In the genomic region with DNA sequence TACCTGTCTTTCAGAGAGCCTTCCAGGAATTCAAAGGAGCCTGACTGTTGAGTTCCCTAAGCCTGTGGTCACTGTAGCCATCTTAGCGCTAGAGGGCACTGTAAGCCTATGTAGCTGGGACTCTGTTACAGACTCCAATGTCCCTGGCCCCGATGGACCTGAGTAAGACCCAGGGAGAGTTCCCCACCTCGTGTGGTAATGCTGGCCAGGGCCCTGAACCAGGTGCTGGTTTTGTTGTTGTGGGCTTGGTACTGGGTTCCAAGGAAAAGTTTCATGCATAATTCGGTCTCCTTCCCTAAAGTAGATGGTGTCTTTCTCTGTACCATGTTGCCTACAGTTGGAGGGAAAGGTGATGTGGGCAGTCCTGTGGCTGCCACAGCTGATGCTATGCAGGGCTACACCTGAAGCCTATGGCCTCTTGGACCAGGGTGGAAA, we compare ENCODE assay signal across 1 cellular context.
TF ChIP-seq lines count a peak whose summit lies in the region.

No MANE protein-coding gene starts in this region.

TF ChIP-seq in H1, 55 proteins besides CTCF, POLR2A, EP300 and RAD21 (continued from another document):
- TF ChIP-seq RBBP5 (IDR thresholded peaks at IDR 0.05; ENCODE audit: borderline replicate concordance, low read depth, low read length): no peak
- no peak for TF ChIP-seq SP2 (IDR thresholded peaks at IDR 0.05; ENCODE audit: low read length)
- no peak for TF ChIP-seq CHD2 (IDR thresholded peaks at IDR 0.05; ENCODE audit: low read length)
- no peak for TF ChIP-seq YY1 (IDR thresholded peaks at IDR 0.05; ENCODE audit: low read depth, low read length)
- TF ChIP-seq, protein P1, sequence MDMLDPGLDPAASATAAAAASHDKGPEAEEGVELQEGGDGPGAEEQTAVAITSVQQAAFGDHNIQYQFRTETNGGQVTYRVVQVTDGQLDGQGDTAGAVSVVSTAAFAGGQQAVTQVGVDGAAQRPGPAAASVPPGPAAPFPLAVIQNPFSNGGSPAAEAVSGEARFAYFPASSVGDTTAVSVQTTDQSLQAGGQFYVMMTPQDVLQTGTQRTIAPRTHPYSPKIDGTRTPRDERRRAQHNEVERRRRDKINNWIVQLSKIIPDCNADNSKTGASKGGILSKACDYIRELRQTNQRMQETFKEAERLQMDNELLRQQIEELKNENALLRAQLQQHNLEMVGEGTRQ (IDR thresholded peaks at IDR 0.05; ENCODE audit: low read length): no peak
- TF ChIP-seq ASH2L (IDR thresholded peaks at IDR 0.05; ENCODE audit: low read length): no peak
- no peak for TF ChIP-seq CHD1 (IDR thresholded peaks at IDR 0.05; ENCODE audit: low read depth, low read length)
- no peak for TF ChIP-seq BCL11A (IDR thresholded peaks at IDR 0.05; ENCODE audit: low read depth in 2 of 2, low read length in 2 of 2)
- no peak for TF ChIP-seq HDAC2 (IDR thresholded peaks at IDR 0.05; ENCODE audit: borderline replicate concordance in 1 of 2, low read depth in 2 of 2, low read length in 2 of 2)
- TF ChIP-seq POU5F1 (IDR thresholded peaks at IDR 0.05; ENCODE audit: low read depth, low read length): no peak
- no peak for TF ChIP-seq KDM4A (IDR thresholded peaks at IDR 0.05; ENCODE audit: low read depth, low read length, severe bottlenecking)
- no peak for TF ChIP-seq CTBP2 (IDR thresholded peaks at IDR 0.05; ENCODE audit: borderline replicate concordance, insufficient read depth, insufficient read length, low read length)
- TF ChIP-seq PHF8 (conservative IDR thresholded peaks at IDR 0.05; ENCODE audit: low read depth, low read length): no peak
- TF ChIP-seq SIRT6 (IDR thresholded peaks at IDR 0.05; ENCODE audit: low read length): no peak
- TF ChIP-seq POLR2AphosphoS5 (IDR thresholded peaks at IDR 0.05; ENCODE audit: low read depth, low read length): no peak
- no peak for TF ChIP-seq KDM1A (IDR thresholded peaks at IDR 0.05; ENCODE audit: borderline replicate concordance, low read length)
